3 cellular contexts compared by ENCODE assay signal in genomic region chr7:116477646-116478045, GRCh38.
TF ChIP-seq lines count a peak whose summit lies in the region.

No MANE protein-coding gene starts in this region.

TF ChIP-seq in A549, 52 proteins besides CTCF, POLR2A, EP300 and RAD21:
- no peak for TF ChIP-seq JUN (IDR thresholded peaks at IDR 0.05)
- TF ChIP-seq POLR2AphosphoS2 (conservative IDR thresholded peaks at IDR 0.05; ENCODE audit: low read length), result no peak
- no peak for TF ChIP-seq HDAC2 (IDR thresholded peaks at IDR 0.05)
- no peak for TF ChIP-seq ZFP36 (IDR thresholded peaks at IDR 0.05; ENCODE audit: borderline replicate concordance, partially characterized antibody)
- no peak for TF ChIP-seq RNF2 (IDR thresholded peaks at IDR 0.05; ENCODE audit: borderline replicate concordance, low read depth)
- TF ChIP-seq ZC3H11A (IDR thresholded peaks at IDR 0.05), result no peak
- TF ChIP-seq REST (IDR thresholded peaks at IDR 0.05), result no peak
- TF ChIP-seq ZSCAN20 (CRISPR knock-in tag; IDR thresholded peaks at IDR 0.05), result no peak
- no peak for TF ChIP-seq GATA3 (IDR thresholded peaks at IDR 0.05; ENCODE audit: borderline replicate concordance)
- TF ChIP-seq NR3C1 (IDR thresholded peaks at IDR 0.05), result no peak
- TF ChIP-seq CBX2 (IDR thresholded peaks at IDR 0.05; ENCODE audit: borderline replicate concordance, low read depth), result no peak
- no peak for TF ChIP-seq MAFK (IDR thresholded peaks at IDR 0.05; ENCODE audit: partially characterized antibody)
- TF ChIP-seq BHLHE40 (IDR thresholded peaks at IDR 0.05; ENCODE audit: low read depth, low read length), result no peak

TF ChIP-seq in IMR-90, 13 proteins besides CTCF, POLR2A, EP300 and RAD21:
- TF ChIP-seq MXI1 (IDR thresholded peaks at IDR 0.05; ENCODE audit: borderline replicate concordance, low read depth, low read length) (no peak), CHD1 (IDR thresholded peaks at IDR 0.05; ENCODE audit: low read depth, low read length) (no peak), RCOR1 (IDR thresholded peaks at IDR 0.05; ENCODE audit: insufficient replicate concordance, low read length) (no peak), ELK1 (IDR thresholded peaks at IDR 0.05; ENCODE audit: borderline replicate concordance, low read depth, low read length) (no peak), RFX5 (IDR thresholded peaks at IDR 0.05; ENCODE audit: low read depth, low read length) (no peak), SMC3 (IDR thresholded peaks at IDR 0.05; ENCODE audit: low read depth, low read length) (no peak), MAFK (IDR thresholded peaks at IDR 0.05; ENCODE audit: low read depth, low read length) (no peak), NFE2L2 (IDR thresholded peaks at IDR 0.05; ENCODE audit: low read depth, low read length) (no peak), CEBPB (IDR thresholded peaks at IDR 0.05; ENCODE audit: low read depth, low read length) (no peak), USF2 (IDR thresholded peaks at IDR 0.05; ENCODE audit: low read depth, low read length) (no peak), MAZ (IDR thresholded peaks at IDR 0.05; ENCODE audit: borderline replicate concordance, low read depth, low read length) (no peak), FOS (IDR thresholded peaks at IDR 0.05; ENCODE audit: low read depth, low read length) (no peak), BHLHE40 (IDR thresholded peaks at IDR 0.05; ENCODE audit: low read depth, low read length) (no peak)

TF ChIP-seq in GM12891, 5 proteins besides CTCF, POLR2A, EP300 and RAD21:
- TF ChIP-seq SPI1 (IDR thresholded peaks at IDR 0.05; ENCODE audit: low read depth, low read length) (no peak), POLR2AphosphoS5 (IDR thresholded peaks at IDR 0.05; ENCODE audit: low read depth, low read length) (no peak), POU2F2 (IDR thresholded peaks at IDR 0.05; ENCODE audit: low read depth, low read length) (no peak)
